In genomic region chrX:47796433-47796906, GRCh38 we compare ENCODE assay signal across 13 cellular contexts. TPM values are rescaled to one million over a fixed set of nuclear protein-coding genes. Genes with fewer than 3 reads are reported as not detected.
DNase-seq lines count a peak whose midpoint lies in the region; ATAC-seq and TF ChIP-seq lines count a peak whose summit lies in the region.
"Had no signal": no experiment of that assay in that cellular context is flagged by ENCODE, and none has a peak within 500 bp of the region (broad histone marks: within the 10 kb centered on the region; RNA-seq: fewer than 3 reads in every experiment).

No MANE protein-coding gene starts in this region.

- in situ Hi-C loops in astrocyte of the spinal cord (cut with HindIII; ENCODE audit: low sequenced_read_pairs): no loop called here
- in situ Hi-C loops in HAP-1 (cut with MboI; ENCODE audit: low sequenced_read_pairs): no loop called here

- 19 to 21% methylated on average over 3 of the region's 3 CpGs for WGBS in heart right ventricle, 2 donors

- H3K4me1 ChIP-seq in heart right ventricle (peaks cover 0 to 11% (median 0%) of the 10 kb centered on the region in 9 donors), HAP-1 (no peaks in the 10 kb centered on the region)

- DNase-seq in AG08395 (ENCODE audit: low spot score) (peak; percentile 16), HUDEP-2 (lab: John Stamatoyannopoulos, UW; ENCODE audit: unreplicated experiment in 76 of 76) (peak in 47 of 76 experiments; percentile 0 to 69 (median 20)), astrocyte of the spinal cord (ENCODE audit: low read depth, low spot score) (peak; percentile 36), heart right ventricle (no peak), DMS153 treated with DMSO at 0.1 percent for 48 hours (lab: John Stamatoyannopoulos, UW; ENCODE audit: unreplicated experiment) (no peak), HAP-1 (ENCODE audit: low spot score in 2 of 2) (no peak)
- DNase-seq: activated naive CD8-positive, alpha-beta T cell treated with anti-CD3 and anti-CD28 coated beads, Interleukin-2, amount 10 ng/mL, durations not matched to agents 7 days and 5 days; NCI-H2171; PC-9; stimulated activated CD4-positive, alpha-beta T cell treated with anti-CD3 and anti-CD28 coated beads, Interleukin-4, amount 100 ng/mL, for 1 hour; stimulated activated naive CD4-positive, alpha-beta T cell treated with Interleukin-2 at 50 U/mL for 16 hours had no signal

- H3K27ac ChIP-seq in heart right ventricle: peak overlapping the region; percentile 18 to 82 (median 70)
- H3K27ac ChIP-seq: PC-9 had no signal

- intact Hi-C loops in heart right ventricle (cut with DNase I): no loop called here

- H3K9me3 ChIP-seq in heart right ventricle (no peaks in the 10 kb centered on the region), HAP-1 (no peaks in the 10 kb centered on the region)

- peak in 7 of 8 donors; percentile 34 to 93 (median 79) for ATAC-seq in heart right ventricle
- ATAC-seq in HG03108 (IDR thresholded peaks at IDR 0.05; ENCODE audit: unreplicated experiment): no peak
- ATAC-seq in GM21825 (IDR thresholded peaks at IDR 0.05; ENCODE audit: unreplicated experiment): no peak

- H3K27me3 ChIP-seq in heart right ventricle (peaks cover 0 to 12% (median 0%) of the 10 kb centered on the region in 7 donors), HAP-1 (ENCODE audit: low read depth) (no peaks in the 10 kb centered on the region; the same call in 1 of the 2 replicates)

- no peak for TF ChIP-seq CTCF in astrocyte of the spinal cord (IDR thresholded peaks at IDR 0.05; ENCODE audit: low read depth, low read length)
- no peak for TF ChIP-seq CTCF in heart right ventricle (IDR thresholded peaks at IDR 0.05)

- H3K36me3 ChIP-seq in heart right ventricle: no peaks in the 10 kb centered on the region
- H3K36me3 ChIP-seq in HAP-1 (replicated peaks): no peaks in the 10 kb centered on the region

- H3K4me3 ChIP-seq in astrocyte of the spinal cord (ENCODE audit: low read depth, low read length): no peak overlapping the region
- H3K4me3 ChIP-seq in heart right ventricle: no peak overlapping the region
- H3K4me3 ChIP-seq in HAP-1: no peak overlapping the region
- H3K4me3 ChIP-seq: PC-9 had no signal

RNA-seq across cellular contexts. Expression of gene ZNF81, which starts 40.2 kb away (rescaled TPM):
- 10 to 100 TPM in 1 of 10 donors, 1 to 10 TPM in 9; 4.1 to 10.1 (median 7.3) TPM for total RNA-seq in heart right ventricle
- polyA plus RNA-seq in heart right ventricle: 1 to 10 TPM; 1.8 to 2.3 TPM

Comparison
In these comparisons a context has a peak if more than half of its experiments do, and no peak if none do; other contexts are left out.
1. DNase-seq: peak in AG08395 (single experiment), HUDEP-2 (47 of 76) and astrocyte of the spinal cord (single experiment); none in heart right ventricle (0 of 2), DMS153 treated with DMSO at 0.1 percent for 48 hours (single experiment) and HAP-1 (0 of 2).
2. ATAC-seq: peak in heart right ventricle (7 of 8); none in HG03108 (single experiment) and GM21825 (single experiment).